ENCODE assay signal across 8 cellular contexts in the genomic region with DNA sequence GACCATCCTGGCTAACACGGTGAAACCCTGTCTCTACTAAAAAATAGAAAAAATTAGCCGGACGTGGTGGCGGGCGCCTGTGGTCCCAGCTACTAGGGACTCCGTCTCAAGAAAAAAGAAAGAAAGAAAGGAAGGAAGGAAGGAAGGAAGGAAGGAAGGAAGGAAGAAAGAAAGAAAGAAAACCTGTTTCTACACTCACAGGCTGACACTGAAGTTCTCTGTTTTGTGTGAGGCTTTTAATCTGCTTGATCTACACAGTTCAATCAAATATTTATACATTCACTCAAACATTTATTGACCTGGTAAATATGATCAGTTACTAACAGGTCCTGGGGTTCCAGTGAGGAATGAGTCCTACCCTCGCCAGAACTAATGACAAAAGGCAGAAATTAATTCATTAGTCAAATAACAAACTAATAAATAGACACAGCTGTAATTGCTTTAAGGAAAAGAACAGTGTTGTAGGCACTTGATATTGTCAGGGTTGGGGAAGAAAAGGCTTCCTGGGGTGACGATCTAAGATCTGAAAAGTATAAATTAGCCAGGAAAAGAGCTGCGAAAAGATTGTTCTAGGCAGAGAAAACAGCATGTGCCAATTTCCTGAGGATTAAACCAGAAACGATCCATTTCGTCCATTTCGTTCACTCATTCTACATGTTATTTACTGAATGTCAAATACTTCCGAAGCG. TPM values are rescaled to one million over a fixed set of nuclear protein-coding genes. Genes with fewer than 3 reads are reported as not detected.
DNase-seq lines count a peak whose midpoint lies in the region; ATAC-seq and TF ChIP-seq lines count a peak whose summit lies in the region.

No MANE protein-coding gene starts in this region.

- TF ChIP-seq CTCF in DOHH2 (IDR thresholded peaks at IDR 0.05; ENCODE audit: low read depth, low read length, poor library complexity, severe bottlenecking) (no peak), Panc1 (IDR thresholded peaks at IDR 0.05) (no peak), epithelial cell of esophagus (IDR thresholded peaks at IDR 0.05; ENCODE audit: insufficient read depth, low read depth, low read length, missing control alignments) (no peak), parathyroid adenoma (IDR thresholded peaks at IDR 0.05) (no peak)

- intact Hi-C loops in Panc1 (cut with micrococcal nuclease; ENCODE audit: unreplicated experiment), result loop anchor here (5.0 kb wide), 1 partner anchor 34 kb away; no protein-coding TSS in a partner anchor
- intact Hi-C loops in sciatic nerve (cut with DNase I), result no loop called here

- H3F3A ChIP-seq in DOHH2 (ENCODE audit: control insufficient read depth, insufficient read depth), result 0 out of 2 replicates have a peak, but pooled peaks cover 3% of the 10 kb centered on the region

- CTCF ChIA-PET in Panc1 (lab: Charles Lee), result no interaction called here

- in situ Hi-C loops in Panc1 (cut with HindIII; ENCODE audit: low pct_unique_long_range_greater_than_20kb, low sequenced_read_pairs), result no loop called here

- H3K27ac ChIP-seq in DOHH2 (ENCODE audit: low read depth, low read length) (peak overlapping the region; percentile 52), Panc1 (ENCODE audit: low read length) (peak overlapping the region; percentile 86), parathyroid adenoma (peak overlapping the region; percentile 77)

- BruUV-seq in Panc1 (replicated peaks; lab: Mats Ljungman, UMichigan), result no TSS peak

- no peaks in the 10 kb centered on the region for H3K27me3 ChIP-seq in DOHH2 (ENCODE audit: control insufficient read depth, low read length)
- no peaks in the 10 kb centered on the region for H3K27me3 ChIP-seq in Panc1 (ENCODE audit: control insufficient read depth, insufficient read depth, low read length)
- no peaks in the 10 kb centered on the region for H3K27me3 ChIP-seq in parathyroid adenoma (ENCODE audit: control insufficient read depth, insufficient read depth, low read length)

- no peak for DNase-seq in Panc1 (ENCODE audit: low read depth, low spot score)
- no peak for DNase-seq in epithelial cell of esophagus (ENCODE audit: low read depth)
- no peak for DNase-seq in NCI-H526 (lab: John Stamatoyannopoulos, UW)
- DNase-seq in sciatic nerve (ENCODE audit: low spot score), result no peak
- no peak for DNase-seq in UCSD-AML1 (lab: John Stamatoyannopoulos, UW; ENCODE audit: unreplicated experiment)
- DNase-seq in OCI-M2 (lab: John Stamatoyannopoulos, UW; ENCODE audit: unreplicated experiment), result no peak

- ATAC-seq in Panc1, result no peak
- no peak for ATAC-seq in sciatic nerve

- peaks cover 88% of the 10 kb centered on the region for H3K79me2 ChIP-seq in DOHH2 (ENCODE audit: control insufficient read depth, low read length)
- peaks cover 35% of the 10 kb centered on the region for H3K79me2 ChIP-seq in parathyroid adenoma

- H3K9me2 ChIP-seq in DOHH2 (replicated peaks; ENCODE audit: control insufficient read depth, low read length), result no peaks in the 10 kb centered on the region

- no peaks in the 10 kb centered on the region for H3K9me3 ChIP-seq in DOHH2 (ENCODE audit: control insufficient read depth, insufficient read depth, low read length)
- no peaks in the 10 kb centered on the region for H3K9me3 ChIP-seq in Panc1 (ENCODE audit: control insufficient read depth, insufficient read depth, low read depth, low read length)
- no peaks in the 10 kb centered on the region for H3K9me3 ChIP-seq in parathyroid adenoma (ENCODE audit: control insufficient read depth, low read length)

- H4K20me1 ChIP-seq in DOHH2 (ENCODE audit: control insufficient read depth, insufficient read depth, low read depth, low read length), result peaks cover 39% of the 10 kb centered on the region

- H3K4me1 ChIP-seq in DOHH2 (ENCODE audit: control insufficient read depth, low read length), result peaks cover 42% of the 10 kb centered on the region
- H3K4me1 ChIP-seq in Panc1 (ENCODE audit: control insufficient read depth, insufficient read depth, low read length), result peaks cover 10% of the 10 kb centered on the region
- peaks cover 12% of the 10 kb centered on the region for H3K4me1 ChIP-seq in parathyroid adenoma

- peak overlapping the region; percentile 74 for H2AFZ ChIP-seq in parathyroid adenoma

- peak overlapping the region; percentile 93 for H3K4me3 ChIP-seq in DOHH2 (ENCODE audit: low read length)
- peak overlapping the region; percentile 68 to 84 for H3K4me3 ChIP-seq in Panc1 (ENCODE audit: low read depth in 2 of 2, low read length in 2 of 2)
- H3K4me3 ChIP-seq in epithelial cell of esophagus (ENCODE audit: low read length), result peak overlapping the region; percentile 45
- peak overlapping the region; percentile 60 for H3K4me3 ChIP-seq in parathyroid adenoma (ENCODE audit: low read depth, low read length)

- H3K4me2 ChIP-seq in DOHH2 (ENCODE audit: low read length), result peak overlapping the region; percentile 95
- peak overlapping the region; percentile 74 for H3K4me2 ChIP-seq in parathyroid adenoma (ENCODE audit: low read length)

- H3K36me3 ChIP-seq in DOHH2 (ENCODE audit: control insufficient read depth, low read length) (peaks cover 62% of the 10 kb centered on the region), Panc1 (ENCODE audit: control insufficient read depth, insufficient read depth, low read length) (peaks cover 2% of the 10 kb centered on the region; the same call in 1 of the 2 replicates), parathyroid adenoma (ENCODE audit: control insufficient read depth, insufficient read depth, low read length) (no peaks in the 10 kb centered on the region)

- H3K9ac ChIP-seq in parathyroid adenoma, result no peak overlapping the region

- POLR2A ChIA-PET in Panc1 (lab: Charles Lee), result no interaction called here

RNA-seq across cellular contexts. Expression of gene CHAF1A, which starts 0.8 kb away (rescaled TPM):
- total RNA-seq in Panc1 (2021; ENCODE audit: unreplicated experiment) (45.4 TPM), sciatic nerve (8.0 TPM)
- polyA plus RNA-seq in Panc1 (2012; ENCODE audit: insufficient read length), result 23.8 TPM

RNA-seq across cellular contexts. Expression of gene SH3GL1, which starts 1.3 kb away (rescaled TPM):
- total RNA-seq in Panc1 (2021; ENCODE audit: unreplicated experiment) (57.1 TPM), sciatic nerve (71.8 TPM)
- polyA plus RNA-seq in Panc1 (2012; ENCODE audit: insufficient read length), result 72.4 TPM

RNA-seq across cellular contexts. Expression of gene UBXN6, which starts 56.0 kb away (rescaled TPM):
- total RNA-seq in Panc1 (2021; ENCODE audit: unreplicated experiment), result 55.6 TPM
- polyA plus RNA-seq in Panc1 (2012; ENCODE audit: insufficient read length), result 76.3 TPM
- 107 TPM for total RNA-seq in sciatic nerve

RNA-seq across cellular contexts. Expression of gene MPND, which starts 58.3 kb away (rescaled TPM):
- total RNA-seq in Panc1 (2021; ENCODE audit: unreplicated experiment) (22.9 TPM), sciatic nerve (13.1 TPM)
- 44.9 TPM for polyA plus RNA-seq in Panc1 (2012; ENCODE audit: insufficient read length)
